1 cellular context compared by ENCODE assay signal in genomic region chr2:231961349-231962166, GRCh38.
TF ChIP-seq lines count a peak whose summit lies in the region.

DIS3L2 (plus strand) TSS chr2:231961713; CDS start chr2:232014928, 53,215 bp downstream.

TF ChIP-seq in K562, 482 proteins besides CTCF, POLR2A, EP300 and RAD21 (continued from another document and continues in another):
- TF ChIP-seq FOXK1 (CRISPR knock-in tag; IDR thresholded peaks at IDR 0.05; ENCODE audit: borderline replicate concordance) (no peak), PTTG1 (tag; IDR thresholded peaks at IDR 0.05; ENCODE audit: low read depth) (no peak), ZBTB2 (IDR thresholded peaks at IDR 0.05) (no peak), KLF6 (CRISPR knock-in tag; IDR thresholded peaks at IDR 0.05; ENCODE audit: borderline replicate concordance) (no peak), GATAD2A (IDR thresholded peaks at IDR 0.05) (no peak), ZNF239 (CRISPR knock-in tag; IDR thresholded peaks at IDR 0.05) (no peak), ZFX (CRISPR knock-in tag; IDR thresholded peaks at IDR 0.05) (peak; percentile 92), ZKSCAN3 (CRISPR knock-in tag; IDR thresholded peaks at IDR 0.05) (no peak), SRSF9 (IDR thresholded peaks at IDR 0.05; ENCODE audit: borderline replicate concordance, low read depth, low read length) (no peak), CBFA2T2 (conservative IDR thresholded peaks at IDR 0.05) (no peak), YY1 (IDR thresholded peaks at IDR 0.05; ENCODE audit: borderline replicate concordance in 1 of 3, control insufficient read depth in 1 of 3, extremely low read depth in 1 of 3, insufficient read depth in 3 of 3, insufficient read length in 1 of 3, insufficient replicate concordance in 2 of 3, low read depth in 1 of 3, low read length in 2 of 3) (peak in 2 of 3 experiments; percentile 32 to 42), ZNF780A (CRISPR knock-in tag; IDR thresholded peaks at IDR 0.05) (no peak), FOXP1 (CRISPR knock-in tag; IDR thresholded peaks at IDR 0.05) (no peak), GTF2A2 (tag; IDR thresholded peaks at IDR 0.05) (no peak), ZBTB40 (IDR thresholded peaks at IDR 0.05) (peak; percentile 91), ZBTB40 (CRISPR knock-in tag; IDR thresholded peaks at IDR 0.05) (no peak), MTA3 (IDR thresholded peaks at IDR 0.05; ENCODE audit: borderline replicate concordance) (peak; percentile 98), IRF1 (CRISPR knock-in tag; IDR thresholded peaks at IDR 0.05; ENCODE audit: borderline replicate concordance) (no peak), BRD9 (IDR thresholded peaks at IDR 0.05; ENCODE audit: low read depth, partially characterized antibody) (no peak), NFXL1 (CRISPR knock-in tag; IDR thresholded peaks at IDR 0.05) (no peak), ZNF23 (CRISPR knock-in tag; IDR thresholded peaks at IDR 0.05) (no peak), HNRNPH1 (optimal IDR thresholded peaks at IDR 0.05; ENCODE audit: low read depth, low read length) (no peak), ZNF384 (IDR thresholded peaks at IDR 0.05; ENCODE audit: low read depth, low read length) (no peak), ILF3 (IDR thresholded peaks at IDR 0.05; ENCODE audit: borderline replicate concordance) (no peak), MNT (conservative IDR thresholded peaks at IDR 0.05) (peak; percentile 60 to 87), ZNF143 (CRISPR knock-in tag; IDR thresholded peaks at IDR 0.05) (no peak), ZNF778 (CRISPR knock-in tag; IDR thresholded peaks at IDR 0.05) (no peak), ZNF24 (IDR thresholded peaks at IDR 0.05) (no peak), LARP7 (IDR thresholded peaks at IDR 0.05) (no peak), ZFP30 (CRISPR knock-in tag; IDR thresholded peaks at IDR 0.05; ENCODE audit: borderline replicate concordance) (no peak), CC2D1A (IDR thresholded peaks at IDR 0.05) (no peak), TAF1 (IDR thresholded peaks at IDR 0.05; ENCODE audit: control insufficient read depth, extremely low read depth, insufficient read depth, low read length, severe bottlenecking) (peak; percentile 66), POLR2AphosphoS5 (IDR thresholded peaks at IDR 0.05; ENCODE audit: control insufficient read depth, insufficient read depth, low read depth, low read length) (no peak; the same call in none of the 2 replicates), MTA2 (IDR thresholded peaks at IDR 0.05; ENCODE audit: low read depth) (peak; percentile 29; the same call in 1 of the 2 replicates), ZNF324 (CRISPR knock-in tag; IDR thresholded peaks at IDR 0.05) (no peak), YBX1 (IDR thresholded peaks at IDR 0.05) (no peak), RAD51 (IDR thresholded peaks at IDR 0.05; ENCODE audit: borderline replicate concordance, low read depth) (no peak)
- TF ChIP-seq, protein P1, sequence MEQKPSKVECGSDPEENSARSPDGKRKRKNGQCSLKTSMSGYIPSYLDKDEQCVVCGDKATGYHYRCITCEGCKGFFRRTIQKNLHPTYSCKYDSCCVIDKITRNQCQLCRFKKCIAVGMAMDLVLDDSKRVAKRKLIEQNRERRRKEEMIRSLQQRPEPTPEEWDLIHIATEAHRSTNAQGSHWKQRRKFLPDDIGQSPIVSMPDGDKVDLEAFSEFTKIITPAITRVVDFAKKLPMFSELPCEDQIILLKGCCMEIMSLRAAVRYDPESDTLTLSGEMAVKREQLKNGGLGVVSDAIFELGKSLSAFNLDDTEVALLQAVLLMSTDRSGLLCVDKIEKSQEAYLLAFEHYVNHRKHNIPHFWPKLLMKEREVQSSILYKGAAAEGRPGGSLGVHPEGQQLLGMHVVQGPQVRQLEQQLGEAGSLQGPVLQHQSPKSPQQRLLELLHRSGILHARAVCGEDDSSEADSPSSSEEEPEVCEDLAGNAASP (IDR thresholded peaks at IDR 0.05), result no peak
- TF ChIP-seq, protein P2, sequence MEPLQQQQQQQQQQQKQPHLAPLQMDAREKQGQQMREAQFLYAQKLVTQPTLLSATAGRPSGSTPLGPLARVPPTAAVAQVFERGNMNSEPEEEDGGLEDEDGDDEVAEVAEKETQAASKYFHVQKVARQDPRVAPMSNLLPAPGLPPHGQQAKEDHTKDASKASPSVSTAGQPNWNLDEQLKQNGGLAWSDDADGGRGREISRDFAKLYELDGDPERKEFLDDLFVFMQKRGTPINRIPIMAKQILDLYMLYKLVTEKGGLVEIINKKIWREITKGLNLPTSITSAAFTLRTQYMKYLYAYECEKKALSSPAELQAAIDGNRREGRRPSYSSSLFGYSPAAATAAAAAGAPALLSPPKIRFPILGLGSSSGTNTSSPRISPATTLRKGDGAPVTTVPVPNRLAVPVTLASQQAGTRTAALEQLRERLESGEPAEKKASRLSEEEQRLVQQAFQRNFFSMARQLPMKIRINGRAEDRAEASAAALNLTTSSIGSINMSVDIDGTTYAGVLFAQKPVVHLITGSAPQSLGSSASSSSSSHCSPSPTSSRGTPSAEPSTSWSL (CRISPR knock-in tag; IDR thresholded peaks at IDR 0.05; ENCODE audit: borderline replicate concordance), result no peak
- TF ChIP-seq, protein P3, sequence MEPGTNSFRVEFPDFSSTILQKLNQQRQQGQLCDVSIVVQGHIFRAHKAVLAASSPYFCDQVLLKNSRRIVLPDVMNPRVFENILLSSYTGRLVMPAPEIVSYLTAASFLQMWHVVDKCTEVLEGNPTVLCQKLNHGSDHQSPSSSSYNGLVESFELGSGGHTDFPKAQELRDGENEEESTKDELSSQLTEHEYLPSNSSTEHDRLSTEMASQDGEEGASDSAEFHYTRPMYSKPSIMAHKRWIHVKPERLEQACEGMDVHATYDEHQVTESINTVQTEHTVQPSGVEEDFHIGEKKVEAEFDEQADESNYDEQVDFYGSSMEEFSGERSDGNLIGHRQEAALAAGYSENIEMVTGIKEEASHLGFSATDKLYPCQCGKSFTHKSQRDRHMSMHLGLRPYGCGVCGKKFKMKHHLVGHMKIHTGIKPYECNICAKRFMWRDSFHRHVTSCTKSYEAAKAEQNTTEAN (CRISPR knock-in tag; IDR thresholded peaks at IDR 0.05), result no peak
- TF ChIP-seq, protein P4, sequence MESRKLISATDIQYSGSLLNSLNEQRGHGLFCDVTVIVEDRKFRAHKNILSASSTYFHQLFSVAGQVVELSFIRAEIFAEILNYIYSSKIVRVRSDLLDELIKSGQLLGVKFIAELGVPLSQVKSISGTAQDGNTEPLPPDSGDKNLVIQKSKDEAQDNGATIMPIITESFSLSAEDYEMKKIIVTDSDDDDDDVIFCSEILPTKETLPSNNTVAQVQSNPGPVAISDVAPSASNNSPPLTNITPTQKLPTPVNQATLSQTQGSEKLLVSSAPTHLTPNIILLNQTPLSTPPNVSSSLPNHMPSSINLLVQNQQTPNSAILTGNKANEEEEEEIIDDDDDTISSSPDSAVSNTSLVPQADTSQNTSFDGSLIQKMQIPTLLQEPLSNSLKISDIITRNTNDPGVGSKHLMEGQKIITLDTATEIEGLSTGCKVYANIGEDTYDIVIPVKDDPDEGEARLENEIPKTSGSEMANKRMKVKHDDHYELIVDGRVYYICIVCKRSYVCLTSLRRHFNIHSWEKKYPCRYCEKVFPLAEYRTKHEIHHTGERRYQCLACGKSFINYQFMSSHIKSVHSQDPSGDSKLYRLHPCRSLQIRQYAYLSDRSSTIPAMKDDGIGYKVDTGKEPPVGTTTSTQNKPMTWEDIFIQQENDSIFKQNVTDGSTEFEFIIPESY (CRISPR knock-in tag; IDR thresholded peaks at IDR 0.05), result no peak
- TF ChIP-seq, protein P5, sequence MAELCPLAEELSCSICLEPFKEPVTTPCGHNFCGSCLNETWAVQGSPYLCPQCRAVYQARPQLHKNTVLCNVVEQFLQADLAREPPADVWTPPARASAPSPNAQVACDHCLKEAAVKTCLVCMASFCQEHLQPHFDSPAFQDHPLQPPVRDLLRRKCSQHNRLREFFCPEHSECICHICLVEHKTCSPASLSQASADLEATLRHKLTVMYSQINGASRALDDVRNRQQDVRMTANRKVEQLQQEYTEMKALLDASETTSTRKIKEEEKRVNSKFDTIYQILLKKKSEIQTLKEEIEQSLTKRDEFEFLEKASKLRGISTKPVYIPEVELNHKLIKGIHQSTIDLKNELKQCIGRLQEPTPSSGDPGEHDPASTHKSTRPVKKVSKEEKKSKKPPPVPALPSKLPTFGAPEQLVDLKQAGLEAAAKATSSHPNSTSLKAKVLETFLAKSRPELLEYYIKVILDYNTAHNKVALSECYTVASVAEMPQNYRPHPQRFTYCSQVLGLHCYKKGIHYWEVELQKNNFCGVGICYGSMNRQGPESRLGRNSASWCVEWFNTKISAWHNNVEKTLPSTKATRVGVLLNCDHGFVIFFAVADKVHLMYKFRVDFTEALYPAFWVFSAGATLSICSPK (IDR thresholded peaks at IDR 0.05; ENCODE audit: borderline replicate concordance), result no peak
